1 cellular context compared by ENCODE assay signal in genomic region chr10:95729323-95730055, GRCh38.
TF ChIP-seq lines count a peak whose summit lies in the region.

No MANE protein-coding gene starts in this region.

TF ChIP-seq in GM23338, 12 proteins besides CTCF, POLR2A, EP300 and RAD21 (continued from another document):
- TF ChIP-seq ZNF462 (CRISPR knock-in tag; IDR thresholded peaks at IDR 0.05) (no peak), ZNF331 (CRISPR knock-in tag; IDR thresholded peaks at IDR 0.05; ENCODE audit: low read depth) (no peak), STAT1 (IDR thresholded peaks at IDR 0.05; ENCODE audit: unreplicated experiment) (no peak), EZH2phosphoT487 (IDR thresholded peaks at IDR 0.05; ENCODE audit: unreplicated experiment) (no peak), CREB1 (CRISPR knock-in tag; IDR thresholded peaks at IDR 0.05; ENCODE audit: low read depth) (no peak), JUNB (IDR thresholded peaks at IDR 0.05; ENCODE audit: unreplicated experiment) (no peak), ZNF114 (CRISPR knock-in tag; IDR thresholded peaks at IDR 0.05) (no peak), ETS1 (IDR thresholded peaks at IDR 0.05) (no peak), POLR2AphosphoS5 (IDR thresholded peaks at IDR 0.05; ENCODE audit: low read depth) (no peak)
TF ChIP-seq in GM23338: peak in this region for 0.
